In the genomic region with DNA sequence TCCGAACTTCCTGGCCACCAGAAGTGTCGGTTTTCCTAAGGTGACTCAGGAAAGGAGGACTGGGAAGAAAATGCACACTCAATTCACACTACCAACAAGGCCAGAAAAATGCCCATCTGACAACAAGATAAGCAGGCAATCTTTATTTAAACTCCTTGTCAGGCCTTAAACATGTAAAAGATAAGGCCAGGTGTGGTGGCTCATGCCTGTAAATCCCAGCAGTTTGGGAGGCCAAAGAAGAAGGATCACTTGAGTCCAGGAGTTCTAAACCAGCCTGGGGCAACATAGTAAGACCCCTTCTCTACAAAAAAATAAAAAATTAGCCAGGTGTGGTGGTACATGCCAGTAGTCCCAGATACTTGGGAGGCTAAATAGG, we compare ENCODE assay signal across 20 cellular contexts. TPM values are rescaled to one million over a fixed set of nuclear protein-coding genes. Genes with fewer than 3 reads are reported as not detected.
DNase-seq lines count a peak whose midpoint lies in the region; ATAC-seq and TF ChIP-seq lines count a peak whose summit lies in the region.
"Had no signal": no experiment of that assay in that cellular context is flagged by ENCODE, and none has a peak within 500 bp of the region (broad histone marks: within the 10 kb centered on the region; RNA-seq: fewer than 3 reads in every experiment).

No MANE protein-coding gene starts in this region.

- H3K9me3 Mint-ChIP-seq in nephron progenitor cell (peaks cover 5% of the 10 kb centered on the region), type B pancreatic cell (no peaks in the 10 kb centered on the region)
- H3K9me3 Mint-ChIP-seq in natural killer cell treated with Interleukin-12 subunit alpha and Interleukin-12 subunit beta and Interleukin-15 and Interleukin-18, amount 100 ng/mL, for 72 hours = no peaks in the 10 kb centered on the region
- H3K9me3 Mint-ChIP-seq: activated naive CD4-positive, alpha-beta T cell treated with anti-CD3 and anti-CD28 coated beads, Interleukin-2, amount 50 U/mL, for 24 hours had no signal

- no peak overlapping the region for H3K4me3 Mint-ChIP-seq in nephron progenitor cell
- H3K4me3 Mint-ChIP-seq in type B pancreatic cell = no peak overlapping the region
- H3K4me3 Mint-ChIP-seq in natural killer cell treated with Interleukin-12 subunit alpha and Interleukin-12 subunit beta and Interleukin-15 and Interleukin-18, amount 100 ng/mL, for 72 hours = no peak overlapping the region
- H3K4me3 Mint-ChIP-seq: activated naive CD4-positive, alpha-beta T cell treated with anti-CD3 and anti-CD28 coated beads, Interleukin-2, amount 50 U/mL, for 24 hours had no signal

- no peaks in the 10 kb centered on the region for H3K9me3 ChIP-seq in heart left ventricle

- H3K4me1 Mint-ChIP-seq in nephron progenitor cell = peaks cover 28% of the 10 kb centered on the region
- H3K4me1 Mint-ChIP-seq in type B pancreatic cell (ENCODE audit: unreplicated experiment) = peaks cover 33% of the 10 kb centered on the region
- H3K4me1 Mint-ChIP-seq in natural killer cell treated with Interleukin-12 subunit alpha and Interleukin-12 subunit beta and Interleukin-15 and Interleukin-18, amount 100 ng/mL, for 72 hours (ENCODE audit: low read depth in 2 of 2) = peaks cover 5 to 8% of the 10 kb centered on the region in 2 donors

- intact Hi-C loops in heart left ventricle (cut with DNase I) = no loop called here
- intact Hi-C loops in cardiac septum (cut with DNase I) = no loop called here
- intact Hi-C loops in left colon (cut with DNase I, micrococcal nuclease) = no loop called here

- H3K36me3 Mint-ChIP-seq in nephron progenitor cell (ENCODE audit: low read depth) = no peaks in the 10 kb centered on the region
- no peaks in the 10 kb centered on the region for H3K36me3 Mint-ChIP-seq in type B pancreatic cell
- H3K36me3 Mint-ChIP-seq in natural killer cell treated with Interleukin-12 subunit alpha and Interleukin-12 subunit beta and Interleukin-15 and Interleukin-18, amount 100 ng/mL, for 72 hours = no peaks in the 10 kb centered on the region
- H3K36me3 Mint-ChIP-seq: activated naive CD4-positive, alpha-beta T cell treated with anti-CD3 and anti-CD28 coated beads, Interleukin-2, amount 50 U/mL, for 24 hours had no signal

- TF ChIP-seq POLR2A in heart left ventricle (IDR thresholded peaks at IDR 0.05) = no peak

- H3K27ac Mint-ChIP-seq in nephron progenitor cell = peak overlapping the region; percentile 83
- peak overlapping the region; percentile 79 for H3K27ac Mint-ChIP-seq in type B pancreatic cell
- H3K27ac Mint-ChIP-seq in natural killer cell treated with Interleukin-12 subunit alpha and Interleukin-12 subunit beta and Interleukin-15 and Interleukin-18, amount 100 ng/mL, for 72 hours = no peak overlapping the region
- H3K27ac Mint-ChIP-seq: activated naive CD4-positive, alpha-beta T cell treated with anti-CD3 and anti-CD28 coated beads, Interleukin-2, amount 50 U/mL, for 24 hours had no signal

- no peak overlapping the region for H3K4me3 ChIP-seq in heart left ventricle

- H3K27ac ChIP-seq in heart left ventricle (peak overlapping the region in 11 of 12 donors; percentile 73 to 97 (median 91)), epithelial cell of prostate (peak overlapping the region; percentile 92)
- H3K27ac ChIP-seq: C4-2B had no signal

- peaks cover 3 to 35% (median 21%) of the 10 kb centered on the region in 12 donors for H3K4me1 ChIP-seq in heart left ventricle

- WGBS in heart left ventricle, 4 donors = 83 to 94% (median 87%) methylated on average over 2 of the region's 2 CpGs

- no peak for DNase-seq in heart left ventricle
- no peak for DNase-seq in cardiac septum (ENCODE audit: low spot score)
- DNase-seq in epithelial cell of prostate (ENCODE audit: low read depth, low spot score) = no peak
- no peak for DNase-seq in nephron progenitor cell
- no peak for DNase-seq in type B pancreatic cell (ENCODE audit: extremely low spot score, unreplicated experiment)
- no peak for DNase-seq in EL
- no peak for DNase-seq in left colon
- DNase-seq in natural killer cell treated with Interleukin-12 subunit alpha and Interleukin-12 subunit beta and Interleukin-15 and Interleukin-18, amount 100 ng/mL, for 72 hours (ENCODE audit: low spot score) = no peak
- DNase-seq: activated T-cell treated with anti-CD3 and anti-CD28 coated beads for 4 hours; dermis blood vessel endothelial cell; DND-41; erythroblast; glutamatergic neuron; midbrain; stimulated activated CD4-positive, alpha-beta T cell treated with anti-CD3 and anti-CD28 coated beads, Interleukin-4, amount 100 ng/mL, for 4 hours; stimulated activated CD8-positive, alpha-beta memory T cell treated with anti-CD3 and anti-CD28 coated beads, Interleukin-4, amount 100 ng/mL, for 48 hours; SW 1271 had no signal

- TF ChIP-seq CTCF in heart left ventricle (IDR thresholded peaks at IDR 0.05) = no peak
- no peak for TF ChIP-seq CTCF in nephron progenitor cell (IDR thresholded peaks at IDR 0.05)
- TF ChIP-seq CTCF in type B pancreatic cell (conservative IDR thresholded peaks at IDR 0.05) = no peak

- H3K36me3 ChIP-seq in heart left ventricle = no peaks in the 10 kb centered on the region

- H3K27me3 ChIP-seq in heart left ventricle = no peaks in the 10 kb centered on the region

- no peak for ATAC-seq in heart left ventricle
- no peak for ATAC-seq in left colon
- ATAC-seq in natural killer cell treated with Interleukin-12 subunit alpha and Interleukin-12 subunit beta and Interleukin-15 and Interleukin-18, amount 100 ng/mL, for 72 hours = no peak

- H3K27me3 Mint-ChIP-seq in nephron progenitor cell (ENCODE audit: low read depth, poor library complexity) (no peaks in the 10 kb centered on the region), type B pancreatic cell (no peaks in the 10 kb centered on the region)
- H3K27me3 Mint-ChIP-seq in natural killer cell treated with Interleukin-12 subunit alpha and Interleukin-12 subunit beta and Interleukin-15 and Interleukin-18, amount 100 ng/mL, for 72 hours = peaks cover 1 to 15% of the 10 kb centered on the region in 2 donors

RNA-seq across cellular contexts. Expression of gene ID1, which starts 7.6 kb away (rescaled TPM):
- total RNA-seq in heart left ventricle (100 to 1,000 TPM in 6 of 9 donors, 10 to 100 TPM in 3; 72.4 to 619 (median 112) TPM), cardiac septum (163 TPM), type B pancreatic cell (ENCODE audit: low replicate concordance) (472 and 516 TPM in 2 replicates), left colon (100 to 1,000 TPM; 298 to 363 TPM)
- polyA plus RNA-seq in heart left ventricle = 100 to 1,000 TPM; 140 to 327 TPM
- 1 to 10 TPM in 1 of 2 donors, under 1 TPM in 1; 0.52 to 1.4 TPM for total RNA-seq in natural killer cell treated with Interleukin-12 subunit alpha and Interleukin-12 subunit beta and Interleukin-15 and Interleukin-18, amount 100 ng/mL, for 72 hours

RNA-seq across cellular contexts. Expression of gene COX4I2, which starts 40.2 kb away (rescaled TPM):
- total RNA-seq in heart left ventricle (10 to 100 TPM in 5 of 9 donors, 1 to 10 TPM in 4; 5.7 to 29.4 (median 10.6) TPM), cardiac septum (11.3 TPM), type B pancreatic cell (ENCODE audit: low replicate concordance) (not detected in 2 replicates), left colon (under 1 TPM in 1 of 2 donors, not detected in 1; 0.67 TPM)
- polyA plus RNA-seq in heart left ventricle = 10 to 100 TPM; 13.6 to 42.8 TPM
- not detected for total RNA-seq in natural killer cell treated with Interleukin-12 subunit alpha and Interleukin-12 subunit beta and Interleukin-15 and Interleukin-18, amount 100 ng/mL, for 72 hours
- total RNA-seq: dermis blood vessel endothelial cell, osteoblast had no signal

Comparison
In these comparisons a context has a peak if more than half of its experiments do, and no peak if none do; other contexts are left out.
1. H3K27ac Mint-ChIP-seq: peak in nephron progenitor cell (single experiment) and type B pancreatic cell (single experiment); none in natural killer cell treated with Interleukin-12 subunit alpha and Interleukin-12 subunit beta and Interleukin-15 and Interleukin-18, amount 100 ng/mL, for 72 hours (0 of 2).
2. RNA of gene ID1, which starts 7.6 kb away (total RNA-seq): 472 to 516 TPM in type B pancreatic cell, 298 to 363 TPM in left colon, 163 TPM in cardiac septum (single experiment) and 72.4 to 619 TPM in heart left ventricle; 0.52 to 1.4 TPM in natural killer cell treated with Interleukin-12 subunit alpha and Interleukin-12 subunit beta and Interleukin-15 and Interleukin-18, amount 100 ng/mL, for 72 hours; every median in the first group is over 10 times any median in the second.